In the genomic region with DNA sequence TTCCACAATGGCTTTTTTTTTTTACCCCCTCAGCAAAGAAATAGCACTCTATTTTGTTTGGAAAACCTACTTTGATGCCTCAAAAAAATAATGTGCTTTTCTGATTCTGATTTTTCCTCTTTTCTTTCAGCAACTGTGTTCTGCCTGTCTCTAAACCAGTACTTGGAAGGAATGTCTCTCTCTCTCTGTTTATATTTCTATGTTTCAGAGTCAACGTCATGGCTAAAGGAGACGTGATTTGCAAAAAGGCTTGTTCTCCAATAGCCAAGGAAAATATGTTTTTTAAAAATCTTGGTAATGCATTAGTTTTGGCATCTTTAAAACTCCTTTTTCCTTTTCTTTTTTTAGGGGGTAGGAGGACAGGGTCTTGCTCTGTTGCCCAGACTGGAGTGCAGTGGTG, we compare ENCODE assay signal across 16 cellular contexts.
"Had no signal": no experiment of that assay in that cellular context is flagged by ENCODE, and none has a peak within 500 bp of the region (broad histone marks: within the 10 kb centered on the region; RNA-seq: fewer than 3 reads in every experiment).

No MANE protein-coding gene starts in this region.

- ATAC-seq: left ventricle myocardium superior; stimulated activated memory B cell treated with anti-CD40 and anti-IgM and Interleukin-4, amounts not matched to agents 10 μg/mL and 1 μg/mL and 100 μg/mL, for 72 hours had no signal

- H3K9me3 ChIP-seq: neutrophil, upper lobe of left lung had no signal

- H3K36me3 ChIP-seq: esophagus muscularis mucosa, gastroesophageal sphincter, neutrophil, upper lobe of left lung had no signal

- H3K27me3 ChIP-seq: dorsolateral prefrontal cortex, esophagus muscularis mucosa, gastroesophageal sphincter, neutrophil, upper lobe of left lung had no signal

- H3K9me3 Mint-ChIP-seq: stimulated activated memory B cell treated with anti-CD40 and anti-IgM and Interleukin-4, amounts not matched to agents 10 μg/mL and 1 μg/mL and 100 μg/mL, for 72 hours had no signal

- H3K27ac Mint-ChIP-seq: activated T-helper 2 cell treated with anti-CD3 and anti-CD28 coated beads, Interferon-gamma antibody, Interleukin-2, Interleukin-4, amounts not matched to agents 10 μg/mL and 5 μg/mL and 100 μg/mL, durations not matched to agents 14 hours and 24 hours and 36 hours; mesothelial cell of epicardium; naive B cell; stimulated activated memory B cell treated with anti-CD40 and anti-IgM and Interleukin-4, amounts not matched to agents 10 μg/mL and 1 μg/mL and 100 μg/mL, for 72 hours; T-helper 1 cell treated with Interleukin-12 subunit alpha and Interleukin-12 subunit beta and Interleukin-4 antibody, amounts not matched to agents 30 μg/mL and 1 μg/mL, for 36 hours had no signal

- H3K4me3 ChIP-seq: dorsolateral prefrontal cortex, esophagus muscularis mucosa, gastroesophageal sphincter, skin epidermis, upper lobe of left lung had no signal

- H3K4me1 Mint-ChIP-seq: naive B cell; stimulated activated memory B cell treated with anti-CD40 and anti-IgM and Interleukin-4, amounts not matched to agents 10 μg/mL and 1 μg/mL and 100 μg/mL, for 72 hours had no signal

- DNase-seq: activated CD4-positive, CD25-positive, alpha-beta regulatory T cell; activated naive CD4-positive, alpha-beta T cell treated with anti-CD3 and anti-CD28 coated beads, Interleukin-2, amount 50 U/mL, for 16 hours; amniotic stem cell; cerebellar nuclear complex; dorsolateral prefrontal cortex; left ventricle myocardium superior; naive B cell; upper lobe of left lung had no signal

- H3K4me3 Mint-ChIP-seq: mesothelial cell of epicardium; stimulated activated memory B cell treated with anti-CD40 and anti-IgM and Interleukin-4, amounts not matched to agents 10 μg/mL and 1 μg/mL and 100 μg/mL, for 72 hours; T-helper 1 cell treated with Interleukin-12 subunit alpha and Interleukin-12 subunit beta and Interleukin-4 antibody, amounts not matched to agents 30 μg/mL and 1 μg/mL, for 36 hours had no signal

- H3K36me3 Mint-ChIP-seq: stimulated activated memory B cell treated with anti-CD40 and anti-IgM and Interleukin-4, amounts not matched to agents 10 μg/mL and 1 μg/mL and 100 μg/mL, for 72 hours had no signal

- H3K4me1 ChIP-seq: upper lobe of left lung had no signal

- H3K27ac ChIP-seq: dorsolateral prefrontal cortex, esophagus muscularis mucosa, neutrophil, skin epidermis had no signal
